In genomic region chr11:69249086-69249640, GRCh38 we compare ENCODE assay signal across 19 cellular contexts. TPM values are rescaled to one million over a fixed set of nuclear protein-coding genes. Genes with fewer than 3 reads are reported as not detected.
A peak's percentile ranks its signal among the peaks of the same experiment; 100 is the strongest.
DNase-seq lines count a peak whose midpoint lies in the region; ATAC-seq and TF ChIP-seq lines count a peak whose summit lies in the region.
"Had no signal": no experiment of that assay in that cellular context is flagged by ENCODE, and none has a peak within 500 bp of the region (broad histone marks: within the 10 kb centered on the region; RNA-seq: fewer than 3 reads in every experiment).

No MANE protein-coding gene starts in this region.

- H3K79me2 ChIP-seq in GM23338 (replicated peaks; ENCODE audit: insufficient read depth) (no peaks in the 10 kb centered on the region), smooth muscle cell (ENCODE audit: low read depth) (no peaks in the 10 kb centered on the region)

- TF ChIP-seq CTCF in GM23338 (conservative IDR thresholded peaks at IDR 0.05; ENCODE audit: low read depth in 2 of 2) (no peak), lower lobe of right lung (IDR thresholded peaks at IDR 0.05) (no peak), smooth muscle cell (IDR thresholded peaks at IDR 0.05; ENCODE audit: borderline replicate concordance, insufficient read depth, poor library complexity, severe bottlenecking) (no peak), GM10266 (IDR thresholded peaks at IDR 0.05; ENCODE audit: control insufficient read depth, insufficient read depth, low read depth, missing control alignments) (no peak), prostate gland (IDR thresholded peaks at IDR 0.05) (no peak)

- ATAC-seq in GM23338 (no peak), lower lobe of right lung (peak in 1 of 2 donors; percentile 20), HG02571 (IDR thresholded peaks at IDR 0.05; ENCODE audit: unreplicated experiment) (no peak)
- ATAC-seq: HCT116 had no signal

- no peaks in the 10 kb centered on the region for H3K36me3 ChIP-seq in GM23338 (ENCODE audit: insufficient read depth)
- no peaks in the 10 kb centered on the region for H3K36me3 ChIP-seq in lower lobe of right lung
- H3K36me3 ChIP-seq in smooth muscle cell (ENCODE audit: low read depth), result no peaks in the 10 kb centered on the region
- H3K36me3 ChIP-seq in prostate gland, result no peaks in the 10 kb centered on the region

- no peak overlapping the region for H3K27ac Mint-ChIP-seq in GM23338

- H3K4me3 ChIP-seq in GM23338 (no peak overlapping the region), lower lobe of right lung (no peak overlapping the region), smooth muscle cell (no peak overlapping the region), prostate gland (no peak overlapping the region)

- no peak for DNase-seq in GM23338 (ENCODE audit: low spot score)
- DNase-seq in ecto neural progenitor cell (ENCODE audit: low spot score), result peak; percentile 16
- no peak for DNase-seq in lower lobe of right lung
- no peak for DNase-seq in smooth muscle cell (lab: John Stamatoyannopoulos, UW; ENCODE audit: unreplicated experiment)
- no peak for DNase-seq in GM10266 (ENCODE audit: extremely low spot score)
- no peak for DNase-seq in NCI-H1694 treated with DMSO at 0.1 percent for 48 hours (lab: John Stamatoyannopoulos, UW)
- no peak for DNase-seq in prostate gland (ENCODE audit: low spot score)
- DNase-seq: C1 segment of cervical spinal cord; DMS79; KBM-7; NCI-H1105; NCI-H187; NCI-H2107; NCI-H510A; NCI-H748 treated with DMSO at 0.1 percent for 48 hours; NK-92 treated with Interleukin-12 subunit alpha and Interleukin-12 subunit beta, amount 100 ng/mL, for 24 hours; Right ventricle myocardium superior had no signal

- H3K9me2 ChIP-seq in GM23338 (ENCODE audit: insufficient read depth), result no peaks in the 10 kb centered on the region

- peaks cover 12% of the 10 kb centered on the region for H3K27me3 ChIP-seq in GM23338 (ENCODE audit: insufficient read depth)
- H3K27me3 ChIP-seq in lower lobe of right lung (ENCODE audit: low read depth), result no peaks in the 10 kb centered on the region
- H3K27me3 ChIP-seq in smooth muscle cell (ENCODE audit: low read depth), result peaks cover 6% of the 10 kb centered on the region
- peaks cover 2% of the 10 kb centered on the region for H3K27me3 ChIP-seq in prostate gland (replicated peaks; ENCODE audit: insufficient read depth)

- H3K4me2 ChIP-seq in GM23338 (peak overlapping the region; percentile 65), smooth muscle cell (peak overlapping the region; percentile 59)

- H3K4me1 Mint-ChIP-seq in GM23338, result peaks cover 24% of the 10 kb centered on the region

- H4K20me1 ChIP-seq in GM23338 (replicated peaks; ENCODE audit: insufficient read depth), result no peaks in the 10 kb centered on the region
- H4K20me1 ChIP-seq in smooth muscle cell (ENCODE audit: low read depth), result no peaks in the 10 kb centered on the region

- intact Hi-C loops in lower lobe of right lung (cut with DNase I), result no loop called here
- intact Hi-C loops in prostate gland (cut with DNase I), result no loop called here

- H3K4me1 ChIP-seq in GM23338 (ENCODE audit: insufficient read depth), result peaks cover 16% of the 10 kb centered on the region; the same call in 1 of the 2 replicates
- peaks cover 6% of the 10 kb centered on the region for H3K4me1 ChIP-seq in lower lobe of right lung
- H3K4me1 ChIP-seq in smooth muscle cell (ENCODE audit: low read depth), result peaks cover 9% of the 10 kb centered on the region
- no peaks in the 10 kb centered on the region for H3K4me1 ChIP-seq in prostate gland (replicated peaks)

- H3F3A ChIP-seq in GM23338 (replicated peaks; ENCODE audit: low read depth) (no peaks in the 10 kb centered on the region), smooth muscle cell (ENCODE audit: low read depth) (no peaks in the 10 kb centered on the region)

- whole genome bisulfite sequencing in smooth muscle cell (ENCODE audit: low lambda C conversion rate), result 74% methylated on average over 11 of the region's 11 CpGs
- WGBS in prostate gland, result 80% methylated on average over 11 of the region's 11 CpGs

- TF ChIP-seq POLR2A in prostate gland (IDR thresholded peaks at IDR 0.05), result no peak

- H3K27me3 Mint-ChIP-seq in GM23338 (ENCODE audit: insufficient read depth, low read depth, poor library complexity), result peaks cover 29% of the 10 kb centered on the region

- H3K27ac ChIP-seq in GM23338 (ENCODE audit: low read depth), result no peak overlapping the region
- peak overlapping the region; percentile 58 for H3K27ac ChIP-seq in lower lobe of right lung
- no peak overlapping the region for H3K27ac ChIP-seq in smooth muscle cell (ENCODE audit: low read depth)
- H3K27ac ChIP-seq in prostate gland, result no peak overlapping the region

- H3K9me3 ChIP-seq in lower lobe of right lung (peaks cover 10% of the 10 kb centered on the region), smooth muscle cell (replicated peaks; ENCODE audit: low read depth) (no peaks in the 10 kb centered on the region), prostate gland (no peaks in the 10 kb centered on the region)

- H3K9me3 Mint-ChIP-seq in GM23338, result peaks cover 12% of the 10 kb centered on the region

- peaks cover 5% of the 10 kb centered on the region; the same call in 2 of the 3 replicates for H3K36me3 Mint-ChIP-seq in GM23338 (ENCODE audit: low read depth)

- no peak overlapping the region; the same call in 2 of the 3 replicates for H3K4me3 Mint-ChIP-seq in GM23338

- H2AFZ ChIP-seq in GM23338 (0 out of 2 replicates have a peak overlapping the region, but pooled peaks have one; percentile 59), smooth muscle cell (ENCODE audit: low read depth) (no peak overlapping the region)

- no peak overlapping the region for H3K9ac ChIP-seq in smooth muscle cell (ENCODE audit: low read depth)

TF ChIP-seq in GM23338, 12 proteins besides CTCF, POLR2A, EP300 and RAD21:
- no peak for TF ChIP-seq ZNF331 (CRISPR knock-in tag; IDR thresholded peaks at IDR 0.05; ENCODE audit: low read depth)
- no peak for TF ChIP-seq STAT1 (IDR thresholded peaks at IDR 0.05; ENCODE audit: unreplicated experiment)
- TF ChIP-seq ETS1 (IDR thresholded peaks at IDR 0.05), result no peak
- TF ChIP-seq EZH2phosphoT487 (IDR thresholded peaks at IDR 0.05; ENCODE audit: unreplicated experiment), result no peak
- no peak for TF ChIP-seq CREB1 (CRISPR knock-in tag; IDR thresholded peaks at IDR 0.05; ENCODE audit: low read depth)
TF ChIP-seq in GM23338: peak in this region for 0.

RNA-seq across cellular contexts. Expression of gene MYEOV, which starts 44.8 kb away (rescaled TPM):
- 0.14 and 0.70 TPM in 2 replicates for total RNA-seq in GM23338 (2014; rRNA removed; shearing (Covaris generic))
- 0.19 TPM in 1 of 2 replicates, not detected in the other for polyA plus RNA-seq in GM23338 (2016; fragmentation: Nextera tagmentation; extraction: Ambion mirVana)
- total RNA-seq in lower lobe of right lung, result 1.2 TPM
- total RNA-seq in smooth muscle cell, result not detected in 2 replicates
- 0.33 and 1.1 TPM in 2 replicates for polyA plus RNA-seq in smooth muscle cell
- 1 to 10 TPM in 1 of 2 donors, not detected in 1; 1.1 TPM for total RNA-seq in prostate gland
- total RNA-seq: Right ventricle myocardium superior had no signal
